8 cellular contexts compared by ENCODE assay signal in genomic region chr13:105139048-105139379, GRCh38.
DNase-seq lines count a peak whose midpoint lies in the region; ATAC-seq and TF ChIP-seq lines count a peak whose summit lies in the region.

No MANE protein-coding gene starts in this region.

- ATAC-seq in HG02610 (IDR thresholded peaks at IDR 0.05; ENCODE audit: unreplicated experiment), result peak; percentile 15

- no peaks in the 10 kb centered on the region for H3K27me3 ChIP-seq in osteoblast (ENCODE audit: insufficient read depth, low read length)
- H3K27me3 ChIP-seq in vagina, result no peaks in the 10 kb centered on the region

- H3K4me3 ChIP-seq in osteoblast (ENCODE audit: insufficient read depth, low read length), result peak overlapping the region; percentile 82
- H3K4me3 ChIP-seq in vagina, result no peak overlapping the region

- DNase-seq in NOMO-1 (lab: John Stamatoyannopoulos, UW; ENCODE audit: unreplicated experiment in 2 of 2), result peak; percentile 6 to 37
- no peak for DNase-seq in NOMO-1 treated with dmso at 0.1 percent for 144 hours (lab: John Stamatoyannopoulos, UW; ENCODE audit: unreplicated experiment)
- peak; percentile 36 for DNase-seq in NOMO-1 treated with DMSO at 0.1 percent for 48 hours (lab: John Stamatoyannopoulos, UW; ENCODE audit: unreplicated experiment)
- DNase-seq in osteoblast (ENCODE audit: insufficient read length, low spot score, missing footprints), result no peak
- DNase-seq in stimulated activated naive CD4-positive, alpha-beta T cell (lab: John Stamatoyannopoulos, UW), result no peak
- DNase-seq in vagina (ENCODE audit: extremely low spot score in 2 of 2), result no peak
- no peak for DNase-seq in medulla oblongata (ENCODE audit: extremely low spot score)

- peak overlapping the region; percentile 99 for H2AFZ ChIP-seq in osteoblast (ENCODE audit: low read length)

- no peak for TF ChIP-seq POLR2A in vagina (IDR thresholded peaks at IDR 0.05)

- H3K9me3 ChIP-seq in osteoblast (ENCODE audit: low read depth, low read length) (no peaks in the 10 kb centered on the region), vagina (no peaks in the 10 kb centered on the region)

- no peaks in the 10 kb centered on the region for H3K4me1 ChIP-seq in osteoblast (ENCODE audit: insufficient read depth, low read length)
- no peaks in the 10 kb centered on the region for H3K4me1 ChIP-seq in vagina

- H4K20me1 ChIP-seq in osteoblast (ENCODE audit: insufficient read depth, low read length), result no peaks in the 10 kb centered on the region

- H3K27ac ChIP-seq in osteoblast (ENCODE audit: low read depth, low read length) (no peak overlapping the region), vagina (no peak overlapping the region)

- H3K36me3 ChIP-seq in osteoblast (ENCODE audit: insufficient read depth, low read length), result no peaks in the 10 kb centered on the region
- no peaks in the 10 kb centered on the region for H3K36me3 ChIP-seq in vagina

- no peaks in the 10 kb centered on the region for H3K79me2 ChIP-seq in osteoblast (ENCODE audit: insufficient read depth, low read length)

- peak overlapping the region; percentile 91 for H3K4me2 ChIP-seq in osteoblast (ENCODE audit: insufficient read depth, low read length)

- intact Hi-C loops in vagina (cut with DNase I), result no loop called here

- TF ChIP-seq CTCF in osteoblast (IDR thresholded peaks at IDR 0.05; ENCODE audit: extremely low read depth, low read depth, low read length), result no peak
- no peak for TF ChIP-seq CTCF in vagina (IDR thresholded peaks at IDR 0.05)

Comparison
In these comparisons a context has a peak if more than half of its experiments do, and no peak if none do; other contexts are left out.
1. DNase-seq: peak in NOMO-1 (2 of 2) and NOMO-1 treated with DMSO at 0.1 percent for 48 hours (single experiment); none in NOMO-1 treated with dmso at 0.1 percent for 144 hours (single experiment), osteoblast (single experiment), stimulated activated naive CD4-positive, alpha-beta T cell (0 of 6), vagina (0 of 2) and medulla oblongata (single experiment).